In the genomic region with DNA sequence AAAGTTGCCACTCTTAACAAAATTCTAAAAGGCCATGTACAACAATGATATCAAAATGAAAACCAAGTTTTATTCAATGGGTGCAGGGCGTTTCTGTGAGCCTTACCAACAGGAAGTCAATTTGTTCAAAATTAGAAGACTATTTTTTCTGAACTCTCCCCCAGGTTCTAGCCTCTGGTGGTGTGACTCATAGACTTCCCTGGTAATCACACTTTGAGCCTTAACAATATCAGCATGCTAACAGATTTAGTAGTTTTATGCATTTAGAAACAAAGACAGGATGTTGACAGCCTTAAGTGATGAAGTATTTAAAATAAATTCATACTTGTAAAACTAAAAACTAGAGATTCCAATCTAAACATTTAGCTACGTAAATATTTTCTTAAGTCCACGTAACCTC, we compare ENCODE assay signal across 1 cellular context.
TF ChIP-seq lines count a peak whose summit lies in the region.

No MANE protein-coding gene starts in this region.

TF ChIP-seq in SK-N-SH, 30 proteins besides CTCF, POLR2A, EP300 and RAD21 (continued from another document):
- TF ChIP-seq FOSL2 (IDR thresholded peaks at IDR 0.05; ENCODE audit: borderline replicate concordance, low read depth) = no peak
- no peak for TF ChIP-seq TEAD4 (IDR thresholded peaks at IDR 0.05; ENCODE audit: borderline replicate concordance, insufficient read depth)
